Comparison of ENCODE assay signal across 10 cellular contexts in the genomic region with DNA sequence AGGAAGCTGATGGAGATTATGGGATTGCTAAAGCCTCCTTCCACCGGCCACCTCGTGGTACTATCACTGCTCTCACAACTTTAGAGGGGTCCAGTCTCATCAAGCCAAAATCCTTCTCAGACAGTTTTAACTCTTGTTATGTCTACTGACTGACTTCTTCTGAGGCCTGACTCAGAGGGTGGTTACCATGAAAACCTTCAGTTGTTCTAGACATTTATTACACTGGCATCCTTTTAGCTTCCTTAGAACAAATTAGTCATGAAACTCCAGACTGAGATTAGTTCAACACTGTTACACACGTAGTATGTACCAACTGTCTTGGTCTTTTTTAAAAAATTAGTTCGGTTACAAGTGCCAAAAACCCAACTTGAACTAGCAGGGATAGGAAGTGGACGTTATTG. TPM values are rescaled to one million over a fixed set of nuclear protein-coding genes. Genes with fewer than 3 reads are reported as not detected.
DNase-seq lines count a peak whose midpoint lies in the region; ATAC-seq and TF ChIP-seq lines count a peak whose summit lies in the region.
"Had no signal": no experiment of that assay in that cellular context is flagged by ENCODE, and none has a peak within 500 bp of the region (broad histone marks: within the 10 kb centered on the region; RNA-seq: fewer than 3 reads in every experiment).

No MANE protein-coding gene starts in this region.

- H3K27ac ChIP-seq in foreskin keratinocyte: peak overlapping the region; percentile 84
- H3K27ac ChIP-seq in stomach smooth muscle (ENCODE audit: low read length): peak overlapping the region; percentile 31
- no peak overlapping the region for H3K27ac ChIP-seq in colonic mucosa

- intact Hi-C loops in activated T-helper 1 cell treated with anti-CD3 and anti-CD28 coated beads, Interleukin-12 subunit alpha, Interleukin-12 subunit beta, Interleukin-2, Interleukin-4 antibody, amounts not matched to agents 30 ng/mL and 10 ng/mL and 1 ng/mL, durations not matched to agents 14 hours and 24 hours and 36 hours (cut with micrococcal nuclease): loop anchor here (1.0 to 2.0 kb wide), 3 partner anchors 8 to 18 kb away; no protein-coding TSS in a partner anchor
- intact Hi-C loops in CD14-positive monocyte (cut with micrococcal nuclease) (no loop called here), colonic mucosa (cut with DNase I) (no loop called here)

- H3K9me3 Mint-ChIP-seq in activated T-helper 1 cell treated with anti-CD3 and anti-CD28 coated beads, Interleukin-12 subunit alpha, Interleukin-12 subunit beta, Interleukin-2, Interleukin-4 antibody, amounts not matched to agents 30 ng/mL and 10 ng/mL and 1 ng/mL, durations not matched to agents 14 hours and 24 hours and 36 hours: no peaks in the 10 kb centered on the region
- no peaks in the 10 kb centered on the region for H3K9me3 Mint-ChIP-seq in CD14-positive monocyte

- no peak for TF ChIP-seq CTCF in foreskin keratinocyte (conservative IDR thresholded peaks at IDR 0.05)
- TF ChIP-seq CTCF in CD14-positive monocyte (IDR thresholded peaks at IDR 0.05): no peak
- TF ChIP-seq CTCF in colonic mucosa (IDR thresholded peaks at IDR 0.05): no peak

- H3K4me1 ChIP-seq in foreskin keratinocyte (peaks cover 19% of the 10 kb centered on the region), stomach smooth muscle (ENCODE audit: control insufficient read depth, insufficient read depth, low read length) (peaks cover 20% of the 10 kb centered on the region), colonic mucosa (no peaks in the 10 kb centered on the region)

- H3K27me3 ChIP-seq in foreskin keratinocyte (no peaks in the 10 kb centered on the region), stomach smooth muscle (ENCODE audit: control insufficient read depth in 1 of 2, insufficient read depth in 2 of 2, low read length in 2 of 2) (no peaks in the 10 kb centered on the region), colonic mucosa (no peaks in the 10 kb centered on the region)

- H3K4me1 Mint-ChIP-seq in activated T-helper 1 cell treated with anti-CD3 and anti-CD28 coated beads, Interleukin-12 subunit alpha, Interleukin-12 subunit beta, Interleukin-2, Interleukin-4 antibody, amounts not matched to agents 30 ng/mL and 10 ng/mL and 1 ng/mL, durations not matched to agents 14 hours and 24 hours and 36 hours (ENCODE audit: low read depth): peaks cover 32% of the 10 kb centered on the region
- H3K4me1 Mint-ChIP-seq in CD14-positive monocyte: peaks cover 26% of the 10 kb centered on the region

- peak; percentile 87 for ATAC-seq in foreskin keratinocyte

- peaks cover 4 to 5% of the 10 kb centered on the region in 2 donors for H3K36me3 ChIP-seq in stomach smooth muscle (ENCODE audit: control insufficient read depth in 2 of 2, insufficient read depth in 2 of 2, low read length in 2 of 2)
- no peaks in the 10 kb centered on the region for H3K36me3 ChIP-seq in colonic mucosa

- H3K4me3 ChIP-seq in stomach smooth muscle (ENCODE audit: low read length in 2 of 2): no peak overlapping the region
- H3K4me3 ChIP-seq in colonic mucosa: no peak overlapping the region

- H3K27me3 Mint-ChIP-seq in activated T-helper 1 cell treated with anti-CD3 and anti-CD28 coated beads, Interleukin-12 subunit alpha, Interleukin-12 subunit beta, Interleukin-2, Interleukin-4 antibody, amounts not matched to agents 30 ng/mL and 10 ng/mL and 1 ng/mL, durations not matched to agents 14 hours and 24 hours and 36 hours (ENCODE audit: insufficient read depth): no peaks in the 10 kb centered on the region
- H3K27me3 Mint-ChIP-seq in CD14-positive monocyte (ENCODE audit: low read depth in 3 of 3): peaks cover 0 to 2% (median 0%) of the 10 kb centered on the region in 3 donors

- H3K9ac ChIP-seq in stomach smooth muscle (ENCODE audit: low read length in 2 of 2): no peak overlapping the region
- no peak overlapping the region for H3K9ac ChIP-seq in colonic mucosa (ENCODE audit: low read depth in 2 of 2, low read length in 2 of 2)

- H3K36me3 Mint-ChIP-seq in activated T-helper 1 cell treated with anti-CD3 and anti-CD28 coated beads, Interleukin-12 subunit alpha, Interleukin-12 subunit beta, Interleukin-2, Interleukin-4 antibody, amounts not matched to agents 30 ng/mL and 10 ng/mL and 1 ng/mL, durations not matched to agents 14 hours and 24 hours and 36 hours (ENCODE audit: low read depth): peaks cover 9% of the 10 kb centered on the region
- H3K36me3 Mint-ChIP-seq in CD14-positive monocyte: no peaks in the 10 kb centered on the region

- peak; percentile 34 for DNase-seq in activated CD4-positive, alpha-beta T cell treated with anti-CD3 and anti-CD28 coated beads for 48 hours
- DNase-seq in activated CD4-positive, alpha-beta T cell treated with anti-CD3 and anti-CD28 coated beads, Interleukin-2, amount 50 U/mL, for 1 hour: no peak
- DNase-seq in activated T-helper 1 cell treated with anti-CD3 and anti-CD28 coated beads, Interleukin-12 subunit alpha, Interleukin-12 subunit beta, Interleukin-2, Interleukin-4 antibody, amounts not matched to agents 30 ng/mL and 10 ng/mL and 1 ng/mL, durations not matched to agents 14 hours and 24 hours and 36 hours (ENCODE audit: low spot score): no peak
- DNase-seq in foreskin keratinocyte (peak; percentile 90 to 93), CD14-positive monocyte (ENCODE audit: low spot score) (no peak), GDM1 (lab: John Stamatoyannopoulos, UW) (no peak), colonic mucosa (no peak)

- no peak overlapping the region for H3K4me3 Mint-ChIP-seq in activated T-helper 1 cell treated with anti-CD3 and anti-CD28 coated beads, Interleukin-12 subunit alpha, Interleukin-12 subunit beta, Interleukin-2, Interleukin-4 antibody, amounts not matched to agents 30 ng/mL and 10 ng/mL and 1 ng/mL, durations not matched to agents 14 hours and 24 hours and 36 hours
- H3K4me3 Mint-ChIP-seq in CD14-positive monocyte: no peak overlapping the region

- H3K9me3 ChIP-seq in stomach smooth muscle (ENCODE audit: control insufficient read depth in 2 of 2, low read length in 2 of 2) (no peaks in the 10 kb centered on the region), colonic mucosa (no peaks in the 10 kb centered on the region)

- H3K27ac Mint-ChIP-seq in activated T-helper 1 cell treated with anti-CD3 and anti-CD28 coated beads, Interleukin-12 subunit alpha, Interleukin-12 subunit beta, Interleukin-2, Interleukin-4 antibody, amounts not matched to agents 30 ng/mL and 10 ng/mL and 1 ng/mL, durations not matched to agents 14 hours and 24 hours and 36 hours: peak overlapping the region; percentile 92
- peak overlapping the region in 2 of 7 donors; percentile 0 to 69 for H3K27ac Mint-ChIP-seq in CD14-positive monocyte

RNA-seq across cellular contexts. Expression of a gene that starts 7.5 kb away (rescaled TPM):
- total RNA-seq in activated T-helper 1 cell treated with anti-CD3 and anti-CD28 coated beads, Interleukin-12 subunit alpha, Interleukin-12 subunit beta, Interleukin-2, Interleukin-4 antibody, amounts not matched to agents 30 ng/mL and 10 ng/mL and 1 ng/mL, durations not matched to agents 14 hours and 24 hours and 36 hours: 15.2 and 16.0 TPM in 2 replicates
- total RNA-seq in foreskin keratinocyte (4.7 and 7.3 TPM in 2 replicates), colonic mucosa (10 to 100 TPM in 1 of 2 donors, 1 to 10 TPM in 1; 4.0 to 13.8 TPM)
- polyA plus RNA-seq in foreskin keratinocyte (1.3 TPM in 2 replicates), CD14-positive monocyte (under 1 TPM in 1 of 2 donors, not detected in 1; 0.17 TPM)

RNA-seq across cellular contexts. Expression of a gene that starts 25.9 kb away (rescaled TPM):
- total RNA-seq in activated T-helper 1 cell treated with anti-CD3 and anti-CD28 coated beads, Interleukin-12 subunit alpha, Interleukin-12 subunit beta, Interleukin-2, Interleukin-4 antibody, amounts not matched to agents 30 ng/mL and 10 ng/mL and 1 ng/mL, durations not matched to agents 14 hours and 24 hours and 36 hours: not detected in 2 replicates
- 1.2 and 2.0 TPM in 2 replicates for total RNA-seq in foreskin keratinocyte
- 1.5 and 3.0 TPM in 2 replicates for polyA plus RNA-seq in foreskin keratinocyte
- polyA plus RNA-seq in CD14-positive monocyte: not detected
- 1 to 10 TPM; 7.3 to 8.8 TPM for total RNA-seq in colonic mucosa
- total RNA-seq: sciatic nerve, SK-MEL-5 had no signal

RNA-seq across cellular contexts. Expression of a gene that starts 32.1 kb away (rescaled TPM):
- total RNA-seq in activated T-helper 1 cell treated with anti-CD3 and anti-CD28 coated beads, Interleukin-12 subunit alpha, Interleukin-12 subunit beta, Interleukin-2, Interleukin-4 antibody, amounts not matched to agents 30 ng/mL and 10 ng/mL and 1 ng/mL, durations not matched to agents 14 hours and 24 hours and 36 hours: not detected in 2 replicates
- total RNA-seq in foreskin keratinocyte (not detected in 2 replicates), colonic mucosa (1 to 10 TPM in 1 of 2 donors, under 1 TPM in 1; 0.25 to 2.2 TPM)
- polyA plus RNA-seq in foreskin keratinocyte (0.11 TPM in 1 of 2 replicates, not detected in the other), CD14-positive monocyte (not detected)
- total RNA-seq: SK-MEL-5 had no signal

RNA-seq across cellular contexts. Expression of a gene that starts 33.1 kb away (rescaled TPM):
- total RNA-seq in activated T-helper 1 cell treated with anti-CD3 and anti-CD28 coated beads, Interleukin-12 subunit alpha, Interleukin-12 subunit beta, Interleukin-2, Interleukin-4 antibody, amounts not matched to agents 30 ng/mL and 10 ng/mL and 1 ng/mL, durations not matched to agents 14 hours and 24 hours and 36 hours: not detected in 2 replicates
- total RNA-seq in foreskin keratinocyte: 0.85 and 2.0 TPM in 2 replicates
- polyA plus RNA-seq in foreskin keratinocyte: 1.0 and 1.2 TPM in 2 replicates
- not detected for polyA plus RNA-seq in CD14-positive monocyte
- 100 to 1,000 TPM in 1 of 2 donors, 10 to 100 TPM in 1; 10.6 to 166 TPM for total RNA-seq in colonic mucosa

Comparison
In these comparisons a context has a peak if more than half of its experiments do, and no peak if none do; other contexts are left out.
1. DNase-seq: peak in activated CD4-positive, alpha-beta T cell treated with anti-CD3 and anti-CD28 coated beads for 48 hours (single experiment) and foreskin keratinocyte (2 of 2); none in activated CD4-positive, alpha-beta T cell treated with anti-CD3 and anti-CD28 coated beads, Interleukin-2, amount 50 U/mL, for 1 hour (single experiment), activated T-helper 1 cell treated with anti-CD3 and anti-CD28 coated beads, Interleukin-12 subunit alpha, Interleukin-12 subunit beta, Interleukin-2, Interleukin-4 antibody, amounts not matched to agents 30 ng/mL and 10 ng/mL and 1 ng/mL, durations not matched to agents 14 hours and 24 hours and 36 hours (single experiment), CD14-positive monocyte (single experiment), GDM1 (single experiment) and colonic mucosa (single experiment).